Comparison of ENCODE assay signal across 8 cellular contexts in the genomic region with DNA sequence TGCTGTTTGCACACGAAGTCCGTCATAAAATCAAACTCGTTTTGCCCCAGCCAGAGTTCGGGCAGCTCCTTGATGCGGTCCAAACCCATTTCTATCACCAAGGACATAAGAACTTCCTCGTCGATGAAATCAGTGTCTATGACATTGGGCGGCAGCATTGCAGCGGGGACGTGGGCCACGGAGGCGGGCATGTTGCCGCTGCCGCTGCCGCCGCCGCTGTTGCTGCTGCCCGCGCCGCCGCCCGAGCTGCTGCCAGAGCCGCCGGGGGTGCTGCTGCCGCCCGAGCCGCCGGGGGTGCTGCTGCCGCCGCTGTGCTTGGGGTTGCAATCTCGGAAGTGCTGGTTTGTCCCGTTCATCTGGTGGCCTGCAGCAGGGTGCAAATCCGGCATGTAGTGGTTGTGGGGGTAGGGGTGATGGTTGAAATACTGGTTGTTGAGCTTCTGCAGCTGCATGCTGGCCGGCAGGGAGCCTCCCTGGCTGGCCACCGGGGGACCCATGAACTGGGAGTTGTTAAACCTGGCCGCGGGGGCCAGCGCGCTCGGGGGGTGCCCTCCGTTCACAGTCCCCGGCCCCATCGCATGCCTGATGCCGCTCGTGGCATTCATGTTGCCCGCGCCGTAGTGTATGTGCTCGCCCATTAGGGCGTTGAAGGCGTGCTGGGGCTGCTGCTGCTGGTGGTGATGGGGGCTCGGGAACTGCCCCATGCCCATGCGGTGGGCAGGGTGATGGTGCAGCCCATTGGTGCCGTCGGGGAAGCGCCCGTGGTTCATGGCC. TPM values are rescaled to one million over a fixed set of nuclear protein-coding genes. Genes with fewer than 3 reads are reported as not detected.
A peak's percentile ranks its signal among the peaks of the same experiment; 100 is the strongest.
DNase-seq lines count a peak whose midpoint lies in the region; ATAC-seq lines count a peak whose summit lies in the region.

No MANE protein-coding gene starts in this region.

- H3K27ac Mint-ChIP-seq in naive thymus-derived CD4-positive, alpha-beta T cell = peak overlapping the region; percentile 97 to 100 (median 99)
- peak overlapping the region; percentile 100 for H3K27ac Mint-ChIP-seq in stimulated activated naive B cell treated with anti-CD40 and anti-IgM and Interleukin-4, amounts not matched to agents 10 μg/mL and 1 μg/mL and 100 μg/mL, for 72 hours

- intact Hi-C loops in naive thymus-derived CD4-positive, alpha-beta T cell (cut with micrococcal nuclease) = loop anchor here (5.0 to 10.0 kb wide), 12 partner anchors 159 to 1509 kb away; a partner anchor contains a TSS

- H3K27me3 Mint-ChIP-seq in naive thymus-derived CD4-positive, alpha-beta T cell = no peaks in the 10 kb centered on the region
- no peaks in the 10 kb centered on the region for H3K27me3 Mint-ChIP-seq in stimulated activated naive B cell treated with anti-CD40 and anti-IgM and Interleukin-4, amounts not matched to agents 10 μg/mL and 1 μg/mL and 100 μg/mL, for 72 hours

- peaks cover 0 to 12% (median 0%) of the 10 kb centered on the region in 3 experiments for H3K36me3 ChIP-seq in naive thymus-derived CD4-positive, alpha-beta T cell (ENCODE audit: control insufficient read depth in 2 of 3, insufficient read depth in 3 of 3, low read length in 3 of 3)

- peak overlapping the region; percentile 82 for H3K27ac ChIP-seq in naive thymus-derived CD4-positive, alpha-beta T cell (ENCODE audit: low read depth, low read length)

- POLR2A ChIA-PET in naive thymus-derived CD4-positive, alpha-beta T cell (lab: Charles Lee) = interaction anchor here (0.5 to 5.3 kb wide), 43 partner anchors 8 to 1502 kb away, joined by 3 to 81 read pairs (median 6); a partner anchor contains a TSS

- CTCF ChIA-PET in naive thymus-derived CD4-positive, alpha-beta T cell (lab: Charles Lee) = interaction anchor here (0.6 to 3.8 kb wide), 7 partner anchors 9 to 248 kb away, joined by 3 to 24 read pairs (median 3); a partner anchor contains a TSS

- H3K27me3 ChIP-seq in naive thymus-derived CD4-positive, alpha-beta T cell (ENCODE audit: control insufficient read depth in 2 of 2, insufficient read depth in 2 of 2, low read length in 2 of 2) = no peaks in the 10 kb centered on the region

- ATAC-seq in GM18502 (IDR thresholded peaks at IDR 0.05; ENCODE audit: poor library complexity, unreplicated experiment) = peak; percentile 32
- ATAC-seq in HG03095 (IDR thresholded peaks at IDR 0.05; ENCODE audit: unreplicated experiment) = peak; percentile 23
- peak; percentile 43 for ATAC-seq in esophagus mucosa
- ATAC-seq in naive thymus-derived CD4-positive, alpha-beta T cell = peak; percentile 12
- ATAC-seq in stimulated activated naive B cell treated with anti-CD40 and anti-IgM and Interleukin-4, amounts not matched to agents 10 μg/mL and 1 μg/mL and 100 μg/mL, for 72 hours (replicated peaks) = peak; percentile 30 to 38

- DNase-seq in A172 (ENCODE audit: low spot score) (peak; percentile 28), NOMO-1 treated with DMSO at 0.1 percent for 48 hours (lab: John Stamatoyannopoulos, UW; ENCODE audit: unreplicated experiment) (peak; percentile 53)
- peak; percentile 79 for DNase-seq in activated T-cell treated with anti-CD3 and anti-CD28 coated beads, Interleukin-2, amount 50 U/mL, for 1 hour
- peak; percentile 66 to 84 (median 75) for DNase-seq in naive thymus-derived CD4-positive, alpha-beta T cell
- peak; percentile 74 for DNase-seq in stimulated activated naive B cell treated with anti-CD40 and anti-IgM and Interleukin-4, amounts not matched to agents 10 μg/mL and 1 μg/mL and 100 μg/mL, for 72 hours

- peak overlapping the region; percentile 96 to 100 (median 100) for H3K4me3 Mint-ChIP-seq in naive thymus-derived CD4-positive, alpha-beta T cell
- H3K4me3 Mint-ChIP-seq in stimulated activated naive B cell treated with anti-CD40 and anti-IgM and Interleukin-4, amounts not matched to agents 10 μg/mL and 1 μg/mL and 100 μg/mL, for 72 hours = peak overlapping the region; percentile 88 to 98

- H3K9me3 Mint-ChIP-seq in naive thymus-derived CD4-positive, alpha-beta T cell = peaks cover 0 to 13% (median 0%) of the 10 kb centered on the region in 11 donors
- H3K9me3 Mint-ChIP-seq in stimulated activated naive B cell treated with anti-CD40 and anti-IgM and Interleukin-4, amounts not matched to agents 10 μg/mL and 1 μg/mL and 100 μg/mL, for 72 hours = no peaks in the 10 kb centered on the region

- H3K4me1 Mint-ChIP-seq in naive thymus-derived CD4-positive, alpha-beta T cell = peaks cover 28 to 53% (median 43%) of the 10 kb centered on the region in 7 donors
- peaks cover 19 to 35% of the 10 kb centered on the region in 2 donors for H3K4me1 Mint-ChIP-seq in stimulated activated naive B cell treated with anti-CD40 and anti-IgM and Interleukin-4, amounts not matched to agents 10 μg/mL and 1 μg/mL and 100 μg/mL, for 72 hours

- peak overlapping the region; percentile 71 for H3K4me3 ChIP-seq in naive thymus-derived CD4-positive, alpha-beta T cell (ENCODE audit: low read length)

- no peaks in the 10 kb centered on the region for H3K9me3 ChIP-seq in naive thymus-derived CD4-positive, alpha-beta T cell (ENCODE audit: control insufficient read depth in 2 of 3, low read length in 3 of 3)

- H3K36me3 Mint-ChIP-seq in naive thymus-derived CD4-positive, alpha-beta T cell = peaks cover 5 to 29% (median 13%) of the 10 kb centered on the region in 5 donors
- peaks cover 10 to 13% of the 10 kb centered on the region in 2 donors for H3K36me3 Mint-ChIP-seq in stimulated activated naive B cell treated with anti-CD40 and anti-IgM and Interleukin-4, amounts not matched to agents 10 μg/mL and 1 μg/mL and 100 μg/mL, for 72 hours

- H3K4me1 ChIP-seq in naive thymus-derived CD4-positive, alpha-beta T cell (ENCODE audit: control insufficient read depth in 2 of 2, insufficient read depth in 2 of 2, low read length in 2 of 2) = peaks cover 33 to 38% of the 10 kb centered on the region in 2 donors

RNA-seq across cellular contexts. Expression of a gene that starts 1.1 kb away (rescaled TPM):
- total RNA-seq in A172 (2014; rRNA removed; shearing (Covaris generic)) = 140 and 169 TPM in 2 replicates
- 27.3 TPM for total RNA-seq in esophagus mucosa
- total RNA-seq in naive thymus-derived CD4-positive, alpha-beta T cell = 100 to 1,000 TPM in 4 of 5 experiments, 10 to 100 TPM in 1; 58.8 to 152 (median 118) TPM
- 10 to 100 TPM; 30.6 to 35.9 TPM for polyA plus RNA-seq in naive thymus-derived CD4-positive, alpha-beta T cell

Comparison
In these comparisons a context has a peak if more than half of its experiments do, and no peak if none do; other contexts are left out.
1. Peak in every context shown above with its lines: DNase-seq, ATAC-seq, H3K4me3 ChIP-seq and H3K27ac ChIP-seq.
2. DNase-seq: peak in every context shown above with its lines; median percentile 79 in activated T-cell treated with anti-CD3 and anti-CD28 coated beads, Interleukin-2, amount 50 U/mL, for 1 hour; 75 in naive thymus-derived CD4-positive, alpha-beta T cell; 74 in stimulated activated naive B cell treated with anti-CD40 and anti-IgM and Interleukin-4, amounts not matched to agents 10 μg/mL and 1 μg/mL and 100 μg/mL, for 72 hours; 53 in NOMO-1 treated with DMSO at 0.1 percent for 48 hours; 28 in A172.